ENCODE assay signal across 8 cellular contexts in the genomic region with DNA sequence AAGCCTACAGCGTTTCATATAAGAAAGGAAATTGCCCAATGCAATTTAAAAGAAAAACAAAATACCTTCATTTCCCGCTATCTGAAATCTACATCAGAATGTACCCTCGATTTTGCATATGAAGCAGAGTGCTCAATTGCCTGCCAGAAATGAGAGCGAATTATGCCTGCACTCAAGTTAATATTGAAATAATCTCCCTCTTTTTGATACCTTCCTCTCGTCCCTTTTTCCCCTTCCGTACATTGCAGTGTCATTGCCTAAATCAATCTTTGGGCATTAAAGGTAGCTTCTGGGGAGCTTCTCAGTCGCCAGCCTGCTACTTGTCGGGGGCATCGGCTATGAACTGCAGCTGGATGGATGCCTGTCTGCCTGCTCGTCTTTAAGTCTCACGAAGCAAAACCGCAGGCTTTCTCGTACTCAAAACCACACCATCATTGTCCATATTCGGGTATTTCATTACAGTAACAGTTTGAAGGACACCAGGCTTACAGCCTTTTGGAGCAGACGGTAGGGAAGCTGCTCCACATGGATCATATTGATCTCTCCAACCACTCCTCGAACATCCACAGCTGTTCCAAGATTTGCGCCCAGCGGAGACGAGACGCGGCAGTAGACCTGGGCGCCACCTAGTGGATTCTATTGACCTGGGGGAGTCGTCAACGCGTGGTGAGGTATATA.
DNase-seq lines count a peak whose midpoint lies in the region; ATAC-seq and TF ChIP-seq lines count a peak whose summit lies in the region.

No MANE protein-coding gene starts in this region.

- peaks cover 3% of the 10 kb centered on the region for H3K36me3 Mint-ChIP-seq in T-helper 1 cell treated with Interleukin-12 subunit alpha and Interleukin-12 subunit beta and Interleukin-4 antibody, amounts not matched to agents 30 μg/mL and 1 μg/mL, for 36 hours (ENCODE audit: low read depth)

- ATAC-seq in HG02852 (IDR thresholded peaks at IDR 0.05; ENCODE audit: unreplicated experiment) (peak; percentile 91), sciatic nerve (peak; percentile 90)

- H3K4me1 Mint-ChIP-seq in T-helper 1 cell treated with Interleukin-12 subunit alpha and Interleukin-12 subunit beta and Interleukin-4 antibody, amounts not matched to agents 30 μg/mL and 1 μg/mL, for 36 hours (ENCODE audit: low read depth) = peaks cover 15% of the 10 kb centered on the region

- in situ Hi-C loops in GM13976 (cut with MboI; ENCODE audit: low sequenced_read_pairs, unreplicated experiment) = loop anchor here (10.0 kb wide), 1 partner anchor 494 kb away; no protein-coding TSS in a partner anchor

- peak overlapping the region; percentile 93 for H3K4me3 Mint-ChIP-seq in T-helper 1 cell treated with Interleukin-12 subunit alpha and Interleukin-12 subunit beta and Interleukin-4 antibody, amounts not matched to agents 30 μg/mL and 1 μg/mL, for 36 hours

- no peaks in the 10 kb centered on the region for H3K9me3 Mint-ChIP-seq in T-helper 1 cell treated with Interleukin-12 subunit alpha and Interleukin-12 subunit beta and Interleukin-4 antibody, amounts not matched to agents 30 μg/mL and 1 μg/mL, for 36 hours

- DNase-seq in GM13976 (ENCODE audit: low spot score) = peak; percentile 52
- peak; percentile 86 for DNase-seq in NCI-H146 (lab: John Stamatoyannopoulos, UW)
- peak in 46 of 56 donors; percentile 2 to 71 (median 41) for DNase-seq in amygdala (lab: John Stamatoyannopoulos, UW)
- peak; percentile 40 to 66 for DNase-seq in hippocampal formation (lab: John Stamatoyannopoulos, UW)
- peak; percentile 88 for DNase-seq in sciatic nerve (ENCODE audit: low spot score)
- no peak for DNase-seq in NCI-H1930 (lab: John Stamatoyannopoulos, UW)

- peak overlapping the region; percentile 67 for H3K27ac Mint-ChIP-seq in T-helper 1 cell treated with Interleukin-12 subunit alpha and Interleukin-12 subunit beta and Interleukin-4 antibody, amounts not matched to agents 30 μg/mL and 1 μg/mL, for 36 hours

- peaks cover 79% of the 10 kb centered on the region for H3K27me3 Mint-ChIP-seq in T-helper 1 cell treated with Interleukin-12 subunit alpha and Interleukin-12 subunit beta and Interleukin-4 antibody, amounts not matched to agents 30 μg/mL and 1 μg/mL, for 36 hours (ENCODE audit: low read depth)

- intact Hi-C loops in sciatic nerve (cut with DNase I) = no loop called here

- TF ChIP-seq CTCF in GM13976 (IDR thresholded peaks at IDR 0.05; ENCODE audit: borderline replicate concordance, control extremely low read depth, extremely low read depth, insufficient read depth, missing control alignments) = peak; percentile 81

Comparison
In these comparisons a context has a peak if more than half of its experiments do, and no peak if none do; other contexts are left out.
1. DNase-seq: peak in GM13976 (single experiment), NCI-H146 (single experiment), amygdala (46 of 56), hippocampal formation (2 of 2) and sciatic nerve (single experiment); none in NCI-H1930 (0 of 2).